8 cellular contexts compared by ENCODE assay signal in the genomic region with DNA sequence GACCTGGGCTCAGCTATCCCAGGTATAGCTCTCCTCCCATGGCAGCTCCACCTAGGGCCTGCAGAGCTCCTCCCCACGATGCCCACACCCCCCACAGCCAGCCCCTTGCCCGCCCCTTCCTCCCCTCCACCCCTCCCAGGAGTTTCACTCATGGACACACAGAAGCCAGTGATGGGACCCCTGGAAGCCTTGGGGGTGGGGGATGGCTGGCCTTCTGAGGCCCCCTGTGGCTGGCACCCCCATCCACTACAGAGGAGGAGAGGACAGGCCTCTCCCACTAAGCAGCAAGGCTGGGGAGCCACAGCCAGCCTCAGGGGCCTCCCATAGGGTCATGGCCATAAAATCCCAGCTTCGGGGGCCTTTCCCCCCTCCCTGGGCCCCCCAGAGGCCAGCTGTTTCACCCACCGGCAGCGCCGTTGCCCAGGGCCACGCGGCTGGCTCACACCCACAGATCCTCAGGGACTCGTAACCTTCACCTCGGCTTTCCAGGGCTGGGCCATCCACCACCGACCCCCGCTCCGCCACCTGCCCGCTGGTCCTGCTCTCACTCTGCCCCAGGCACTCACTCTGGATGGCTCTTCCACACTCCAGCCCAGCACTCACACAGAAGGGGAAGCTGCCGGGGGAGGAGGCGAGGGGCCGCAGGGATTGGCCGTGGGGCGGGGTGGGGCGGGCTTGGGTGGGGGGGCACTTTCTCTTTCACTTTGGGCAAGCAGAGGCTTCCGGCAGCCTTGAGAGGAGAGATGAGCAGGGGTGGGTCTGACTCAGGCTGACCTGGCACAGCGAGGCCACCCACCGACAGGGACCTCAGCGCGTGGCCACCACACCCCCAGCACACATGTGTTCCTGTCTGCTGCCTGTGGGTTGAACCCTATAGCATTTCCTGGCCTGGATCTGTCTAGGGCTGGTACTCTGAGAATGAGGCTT. TPM values are rescaled to one million over a fixed set of nuclear protein-coding genes. Genes with fewer than 3 reads are reported as not detected.
DNase-seq lines count a peak whose midpoint lies in the region; ATAC-seq and TF ChIP-seq lines count a peak whose summit lies in the region.

No MANE protein-coding gene starts in this region.

- intact Hi-C loops in Right ventricle myocardium inferior (cut with DNase I) = no loop called here
- intact Hi-C loops in cardiac septum (cut with DNase I) = no loop called here
- intact Hi-C loops in breast epithelium (cut with DNase I; ENCODE audit: low total_unique reads) = no loop called here

- H3K9me3 ChIP-seq in WERI-Rb-1 (ENCODE audit: severe bottlenecking) = no peaks in the 10 kb centered on the region
- H3K9me3 ChIP-seq in breast epithelium = no peaks in the 10 kb centered on the region

- H3K27ac ChIP-seq in WERI-Rb-1 (peak overlapping the region; percentile 97), breast epithelium (peak overlapping the region; percentile 86 to 87), layer of hippocampus (ENCODE audit: low read depth, low read length) (peak overlapping the region; percentile 73)

- peak; percentile 48 for ATAC-seq in Right ventricle myocardium inferior
- no peak for ATAC-seq in HG02678 (IDR thresholded peaks at IDR 0.05; ENCODE audit: unreplicated experiment)

- peaks cover 10 to 14% of the 10 kb centered on the region in 2 donors for H3K4me1 ChIP-seq in breast epithelium

- peak overlapping the region; percentile 68 for H3K4me3 ChIP-seq in WERI-Rb-1 (ENCODE audit: low read depth, low read length)
- H3K4me3 ChIP-seq in breast epithelium = peak overlapping the region; percentile 62 to 82 (median 79)

- no peak for TF ChIP-seq POLR2A in breast epithelium (IDR thresholded peaks at IDR 0.05)

- H3K36me3 ChIP-seq in WERI-Rb-1 (peaks cover 56% of the 10 kb centered on the region), breast epithelium (no peaks in the 10 kb centered on the region)

- TF ChIP-seq CTCF in WERI-Rb-1 (IDR thresholded peaks at IDR 0.05; ENCODE audit: low read depth, low read length) = no peak
- no peak for TF ChIP-seq CTCF in breast epithelium (IDR thresholded peaks at IDR 0.05)

- DNase-seq in Right ventricle myocardium inferior (ENCODE audit: missing footprints) (peak; percentile 91), cardiac septum (ENCODE audit: low spot score) (no peak), NCI-H1105 treated with DMSO at 0.1 percent for 48 hours (lab: John Stamatoyannopoulos, UW) (peak; percentile 37), WERI-Rb-1 (peak; percentile 69), breast epithelium (ENCODE audit: low spot score in 2 of 2) (peak in 1 of 2 donors; percentile 61)
- peak; percentile 92 for DNase-seq in stimulated activated CD4-positive, alpha-beta T cell treated with anti-CD3 and anti-CD28 coated beads, Interleukin-1b, Interleukin-23, amount 100 ng/mL, for 48 hours

- H3K27me3 ChIP-seq in WERI-Rb-1 (ENCODE audit: insufficient read depth, low read depth, severe bottlenecking) = no peaks in the 10 kb centered on the region
- H3K27me3 ChIP-seq in breast epithelium = no peaks in the 10 kb centered on the region
- H3K27me3 ChIP-seq in layer of hippocampus (ENCODE audit: control insufficient read depth, insufficient read depth, low read length) = no peaks in the 10 kb centered on the region

RNA-seq across cellular contexts. Expression of gene SLC25A22, which starts 2.2 kb away (rescaled TPM):
- total RNA-seq in Right ventricle myocardium inferior = 2.6 TPM
- 4.7 TPM for total RNA-seq in cardiac septum
- total RNA-seq in breast epithelium = 10 to 100 TPM in 1 of 3 donors, 1 to 10 TPM in 2; 2.7 to 11.5 (median 4.7) TPM

RNA-seq across cellular contexts. Expression of gene CEND1, which starts 6.0 kb away (rescaled TPM):
- not detected for total RNA-seq in Right ventricle myocardium inferior
- total RNA-seq in cardiac septum = 0.65 TPM
- total RNA-seq in breast epithelium = not detected

RNA-seq across cellular contexts. Expression of gene PIDD1, which starts 9.1 kb away (rescaled TPM):
- total RNA-seq in Right ventricle myocardium inferior (7.2 TPM), cardiac septum (12.1 TPM), breast epithelium (10 to 100 TPM; 10.2 to 17.3 (median 16.7) TPM)

RNA-seq across cellular contexts. Expression of gene RPLP2, which starts 13.9 kb away (rescaled TPM):
- total RNA-seq in Right ventricle myocardium inferior (1,110 TPM), cardiac septum (781 TPM), breast epithelium (1,000 to 10,000 TPM in 2 of 3 donors, 100 to 1,000 TPM in 1; 583 to 1,665 (median 1,093) TPM)

RNA-seq across cellular contexts. Expression of gene GATD1, which starts 18.6 kb away (rescaled TPM):
- 18.3 TPM for total RNA-seq in Right ventricle myocardium inferior
- total RNA-seq in cardiac septum = 38.7 TPM
- 10 to 100 TPM in 2 of 3 donors, 1 to 10 TPM in 1; 9.9 to 17.4 (median 16.4) TPM for total RNA-seq in breast epithelium
